In genomic region chr9:120655005-120655622, GRCh38 we compare ENCODE assay signal across 9 cellular contexts. TPM values are rescaled to one million over a fixed set of nuclear protein-coding genes. Genes with fewer than 3 reads are reported as not detected.
DNase-seq lines count a peak whose midpoint lies in the region; ATAC-seq, FAIRE-seq and TF ChIP-seq lines count a peak whose summit lies in the region.
"Had no signal": no experiment of that assay in that cellular context is flagged by ENCODE, and none has a peak within 500 bp of the region (broad histone marks: within the 10 kb centered on the region; RNA-seq: fewer than 3 reads in every experiment).

No MANE protein-coding gene starts in this region.

- H3K4me1 ChIP-seq in astrocyte (ENCODE audit: insufficient read depth, low read length) (no peaks in the 10 kb centered on the region), pancreas (peaks cover 6 to 21% (median 11%) of the 10 kb centered on the region in 3 donors)
- H3K4me1 ChIP-seq in effector memory CD4-positive, alpha-beta T cell (ENCODE audit: control insufficient read depth, insufficient read depth, low read length, poor library complexity, severe bottlenecking), result no peaks in the 10 kb centered on the region

- no peak overlapping the region for H3K27ac ChIP-seq in astrocyte (ENCODE audit: low read depth, low read length)
- H3K27ac ChIP-seq in pancreas, result no peak overlapping the region
- H3K27ac ChIP-seq in effector memory CD4-positive, alpha-beta T cell (ENCODE audit: insufficient read depth, low read length, poor library complexity, severe bottlenecking), result no peak overlapping the region
- H3K27ac ChIP-seq: thoracic aorta had no signal

- H3K36me3 ChIP-seq in astrocyte (ENCODE audit: insufficient read depth, low read length), result no peaks in the 10 kb centered on the region
- H3K36me3 ChIP-seq in pancreas, result no peaks in the 10 kb centered on the region
- H3K36me3 ChIP-seq in effector memory CD4-positive, alpha-beta T cell (ENCODE audit: control insufficient read depth, insufficient read depth, low read length), result no peaks in the 10 kb centered on the region
- H3K36me3 ChIP-seq: thoracic aorta had no signal

- no peak overlapping the region for H3K4me3 Mint-ChIP-seq in astrocyte (ENCODE audit: unreplicated experiment)

- FAIRE-seq in astrocyte (lab: Jason Lieb, UNC) (no peak), pancreas (lab: Jason Lieb, UNC) (no peak)

- H3K9me3 ChIP-seq in astrocyte (ENCODE audit: insufficient read depth, low read depth, low read length) (no peaks in the 10 kb centered on the region), pancreas (no peaks in the 10 kb centered on the region)
- no peaks in the 10 kb centered on the region for H3K9me3 ChIP-seq in effector memory CD4-positive, alpha-beta T cell (ENCODE audit: control insufficient read depth, low read length)
- H3K9me3 ChIP-seq: thoracic aorta had no signal

- H3K27me3 ChIP-seq in astrocyte (ENCODE audit: insufficient read depth, low read length) (no peaks in the 10 kb centered on the region), pancreas (no peaks in the 10 kb centered on the region)
- no peaks in the 10 kb centered on the region for H3K27me3 ChIP-seq in effector memory CD4-positive, alpha-beta T cell (replicated peaks; ENCODE audit: control insufficient read depth, insufficient read depth, low read length, poor library complexity, severe bottlenecking)

- intact Hi-C loops in pancreas (cut with DNase I), result no loop called here

- peak; percentile 77 for ATAC-seq in GM18909 (IDR thresholded peaks at IDR 0.05; ENCODE audit: poor library complexity, unreplicated experiment)
- ATAC-seq in HG03064 (IDR thresholded peaks at IDR 0.05; ENCODE audit: low read depth, unreplicated experiment), result peak; percentile 79
- peak; percentile 66 to 89 (median 78) for ATAC-seq in pancreas

- H3K27ac Mint-ChIP-seq in astrocyte (ENCODE audit: unreplicated experiment), result no peak overlapping the region

- peaks cover 6% of the 10 kb centered on the region for H3K4me1 Mint-ChIP-seq in astrocyte (ENCODE audit: low read depth, unreplicated experiment)

- H4K20me1 ChIP-seq in astrocyte (ENCODE audit: insufficient read depth, low read length), result no peaks in the 10 kb centered on the region

- no peak overlapping the region for H3K9ac ChIP-seq in astrocyte (ENCODE audit: low read length)

- TF ChIP-seq CTCF in astrocyte (IDR thresholded peaks at IDR 0.05; ENCODE audit: insufficient read depth, low read depth, low read length) (no peak), pancreas (IDR thresholded peaks at IDR 0.05) (no peak)

- no peaks in the 10 kb centered on the region for H3K36me3 Mint-ChIP-seq in astrocyte (ENCODE audit: low read depth, unreplicated experiment)

- H3K4me3 ChIP-seq in astrocyte (ENCODE audit: insufficient read depth, low read depth, low read length), result no peak overlapping the region
- no peak overlapping the region for H3K4me3 ChIP-seq in pancreas
- H3K4me3 ChIP-seq in effector memory CD4-positive, alpha-beta T cell (ENCODE audit: insufficient read depth, low read depth, low read length, poor library complexity, severe bottlenecking), result no peak overlapping the region
- H3K4me3 ChIP-seq: thoracic aorta had no signal

- no peaks in the 10 kb centered on the region for H3K79me2 ChIP-seq in astrocyte (ENCODE audit: insufficient read depth, low read length)

- WGBS in pancreas, 2 donors, result 54 to 59% methylated on average over 4 of the region's 4 CpGs

- H2AFZ ChIP-seq in astrocyte (ENCODE audit: low read depth, low read length), result no peak overlapping the region

- no peak overlapping the region for H3K4me2 ChIP-seq in astrocyte (ENCODE audit: low read length)

- H3K27me3 Mint-ChIP-seq in astrocyte (ENCODE audit: low read depth, unreplicated experiment), result no peaks in the 10 kb centered on the region

- H3K9me3 Mint-ChIP-seq in astrocyte (ENCODE audit: unreplicated experiment), result no peaks in the 10 kb centered on the region

- DNase-seq in astrocyte (ENCODE audit: low read depth) (peak; percentile 56), pancreas (no peak), NCI-H446 (lab: John Stamatoyannopoulos, UW) (no peak), NCI-H2029 (lab: John Stamatoyannopoulos, UW) (no peak)
- no peak for DNase-seq in effector memory CD4-positive, alpha-beta T cell
- DNase-seq: NCI-H82 had no signal

RNA-seq across cellular contexts. Expression of gene MEGF9, which starts 59.2 kb away (rescaled TPM):
- total RNA-seq in astrocyte (12.1 and 17.7 TPM in 2 replicates), pancreas (10 to 100 TPM in 1 of 6 donors, 1 to 10 TPM in 5; 3.0 to 11.0 (median 5.0) TPM)
- polyA plus RNA-seq in pancreas, result 1 to 10 TPM; 1.7 to 5.4 TPM
